In the genomic region with DNA sequence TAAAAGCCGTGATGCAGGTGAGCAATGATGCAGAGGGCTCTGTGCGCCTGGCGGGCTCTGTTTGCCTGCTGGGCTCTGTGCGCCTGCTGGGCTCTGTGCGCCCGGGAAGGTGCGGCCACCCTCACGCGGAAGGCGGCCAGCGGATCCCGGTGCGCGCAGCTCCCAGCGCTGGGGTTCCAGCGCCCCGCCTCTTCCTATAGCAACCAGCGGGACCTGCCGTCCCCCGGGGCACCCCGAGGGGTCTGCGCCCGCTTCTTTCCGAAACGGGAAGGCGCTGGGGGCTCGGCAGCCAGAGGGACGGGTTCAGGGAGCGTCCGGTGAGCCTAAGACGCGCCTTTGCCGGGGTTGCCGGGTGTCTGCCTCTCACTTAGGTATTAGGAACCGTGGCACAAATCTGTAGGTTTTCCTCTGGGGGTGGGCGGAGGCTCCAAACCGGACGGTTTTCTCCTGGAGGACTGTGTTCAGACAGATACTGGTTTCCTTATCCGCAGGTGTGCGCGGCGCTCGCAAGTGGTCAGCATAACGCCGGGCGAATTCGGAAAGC, we compare ENCODE assay signal across 9 cellular contexts. TPM values are rescaled to one million over a fixed set of nuclear protein-coding genes. Genes with fewer than 3 reads are reported as not detected.
A peak's percentile ranks its signal among the peaks of the same experiment; 100 is the strongest.
DNase-seq lines count a peak whose midpoint lies in the region; ATAC-seq, FAIRE-seq and TF ChIP-seq lines count a peak whose summit lies in the region.
"Had no signal": no experiment of that assay in that cellular context is flagged by ENCODE, and none has a peak within 500 bp of the region (broad histone marks: within the 10 kb centered on the region; RNA-seq: fewer than 3 reads in every experiment).

No MANE protein-coding gene starts in this region.

- peak overlapping the region; percentile 49 to 52 for H3K4me3 ChIP-seq in esophagus (ENCODE audit: low read depth in 1 of 2, low read length in 2 of 2)

- peaks cover 4 to 11% of the 10 kb centered on the region in 2 donors for H3K4me1 Mint-ChIP-seq in natural killer cell treated with Interleukin-12 subunit alpha and Interleukin-12 subunit beta and Interleukin-15 and Interleukin-18, amount 100 ng/mL, for 72 hours (ENCODE audit: low read depth in 2 of 2)

- ATAC-seq in SK-N-SH treated with all-trans-retinoic acid at 6 μM for 48 hours = peak; percentile 66
- ATAC-seq in natural killer cell treated with Interleukin-12 subunit alpha and Interleukin-12 subunit beta and Interleukin-15 and Interleukin-18, amount 100 ng/mL, for 72 hours = peak; percentile 47 to 63
- ATAC-seq in GM21367 (IDR thresholded peaks at IDR 0.05; ENCODE audit: unreplicated experiment) = no peak

- peaks cover 0 to 3% of the 10 kb centered on the region in 2 donors for H3K9me3 ChIP-seq in esophagus (ENCODE audit: control insufficient read depth in 2 of 2, insufficient read depth in 1 of 2, low read depth in 1 of 2, low read length in 1 of 2)

- peak; percentile 13 for DNase-seq in stimulated activated CD4-positive, alpha-beta T cell treated with anti-CD3 and anti-CD28 coated beads, Interleukin-1b, Interleukin-23, amount 100 ng/mL, for 48 hours
- no peak for DNase-seq in stimulated activated CD4-positive, alpha-beta T cell treated with anti-CD3 and anti-CD28 coated beads, Interleukin-2, amount 100 ng/mL, for 48 hours
- no peak for DNase-seq in natural killer cell treated with Interleukin-12 subunit alpha and Interleukin-12 subunit beta and Interleukin-15 and Interleukin-18, amount 100 ng/mL, for 72 hours (ENCODE audit: low spot score)
- no peak for DNase-seq in RCC 7860 (ENCODE audit: low spot score)
- no peak for DNase-seq in putamen (ENCODE audit: low spot score)

- peak overlapping the region in 1 of 2 donors; percentile 6 for H3K27ac ChIP-seq in esophagus (ENCODE audit: low read depth in 2 of 2, low read length in 1 of 2)

- peak overlapping the region; percentile 84 for H3K4me3 Mint-ChIP-seq in natural killer cell treated with Interleukin-12 subunit alpha and Interleukin-12 subunit beta and Interleukin-15 and Interleukin-18, amount 100 ng/mL, for 72 hours

- FAIRE-seq in RCC 7860 (lab: Jason Lieb, UNC) = no peak
- FAIRE-seq: islet of Langerhans had no signal

- no peaks in the 10 kb centered on the region for H3K27me3 ChIP-seq in esophagus (ENCODE audit: control insufficient read depth in 1 of 2, insufficient read depth in 2 of 2, low read length in 2 of 2)

- WGBS in esophagus, 2 donors = 1 to 2% methylated on average over 45 to 47 of the region's 47 CpGs

- H3K9me3 Mint-ChIP-seq in natural killer cell treated with Interleukin-12 subunit alpha and Interleukin-12 subunit beta and Interleukin-15 and Interleukin-18, amount 100 ng/mL, for 72 hours = no peaks in the 10 kb centered on the region

- H3K27ac Mint-ChIP-seq in natural killer cell treated with Interleukin-12 subunit alpha and Interleukin-12 subunit beta and Interleukin-15 and Interleukin-18, amount 100 ng/mL, for 72 hours = no peak overlapping the region

- H3K36me3 ChIP-seq in esophagus (ENCODE audit: control insufficient read depth in 2 of 2, insufficient read depth in 2 of 2, low read length in 1 of 2) = peaks cover 5 to 11% of the 10 kb centered on the region in 2 donors

- peaks cover 8 to 17% of the 10 kb centered on the region in 2 donors for H3K4me1 ChIP-seq in esophagus (ENCODE audit: control insufficient read depth in 2 of 2, insufficient read depth in 2 of 2, low read length in 1 of 2)

- peaks cover 0 to 3% of the 10 kb centered on the region in 2 donors for H3K27me3 Mint-ChIP-seq in natural killer cell treated with Interleukin-12 subunit alpha and Interleukin-12 subunit beta and Interleukin-15 and Interleukin-18, amount 100 ng/mL, for 72 hours

- peaks cover 5% of the 10 kb centered on the region for H3K36me3 Mint-ChIP-seq in natural killer cell treated with Interleukin-12 subunit alpha and Interleukin-12 subunit beta and Interleukin-15 and Interleukin-18, amount 100 ng/mL, for 72 hours

TF ChIP-seq in SK-N-SH treated with all-trans-retinoic acid at 6 μM for 48 hours, 23 proteins besides CTCF, POLR2A, EP300 and RAD21:
- no peak for TF ChIP-seq ZNF8 (CRISPR knock-in tag; IDR thresholded peaks at IDR 0.05)
- no peak for TF ChIP-seq OSR1 (CRISPR knock-in tag; IDR thresholded peaks at IDR 0.05)
TF ChIP-seq in SK-N-SH treated with all-trans-retinoic acid at 6 μM for 48 hours: peak in this region for 0.

RNA-seq across cellular contexts. Expression of a gene that starts 31.8 kb away (rescaled TPM):
- 10 to 100 TPM; 54.7 to 91.4 TPM for polyA plus RNA-seq in esophagus
- total RNA-seq in natural killer cell treated with Interleukin-12 subunit alpha and Interleukin-12 subunit beta and Interleukin-15 and Interleukin-18, amount 100 ng/mL, for 72 hours = 10 to 100 TPM; 64.7 to 92.4 TPM
